In the genomic region with DNA sequence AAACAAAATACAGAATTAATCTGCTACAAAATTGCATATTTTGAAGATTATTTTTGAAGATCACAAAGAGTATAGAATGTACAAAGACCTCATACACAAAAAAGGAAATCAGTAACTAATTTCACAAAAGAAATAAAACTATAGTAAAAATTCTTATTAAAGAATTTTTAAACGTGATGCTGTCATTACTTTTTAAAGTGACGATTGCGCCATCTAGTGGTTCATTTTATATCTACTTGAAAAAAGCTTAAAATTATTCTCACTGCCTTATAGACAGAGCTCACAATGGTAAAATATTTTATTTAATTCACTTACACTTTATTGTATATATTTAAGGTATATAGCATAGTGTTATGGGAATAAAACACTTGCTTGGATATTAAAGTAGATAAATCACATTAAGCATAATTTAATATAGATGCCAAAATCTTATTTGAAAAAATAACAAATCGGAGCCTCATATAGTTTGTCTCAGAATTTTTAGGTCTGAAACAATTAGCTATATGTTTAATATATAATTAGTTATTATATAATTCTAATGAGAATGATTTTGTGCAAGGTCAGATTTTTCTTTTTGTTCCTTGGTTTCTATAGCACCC, we compare ENCODE assay signal across 8 cellular contexts.
DNase-seq lines count a peak whose midpoint lies in the region; ATAC-seq lines count a peak whose summit lies in the region.

No MANE protein-coding gene starts in this region.

- peak; percentile 22 for DNase-seq in activated CD4-positive, alpha-beta T cell treated with anti-CD3 and anti-CD28 coated beads, Interleukin-2, amount 10 ng/mL, durations not matched to agents 7 days and 5 days
- no peak for DNase-seq in activated CD4-positive, alpha-beta T cell treated with anti-CD3 and anti-CD28 coated beads for 48 hours
- DNase-seq in NCI-H1417 treated with DMSO at 0.1 percent for 48 hours (lab: John Stamatoyannopoulos, UW), result peak; percentile 25
- DNase-seq in adipocyte (ENCODE audit: low read depth), result peak; percentile 84
- DNase-seq in kidney glomerular epithelial cell (lab: John Stamatoyannopoulos, UW), result peak; percentile 44
- DNase-seq in stimulated activated CD4-positive, alpha-beta T cell treated with anti-CD3 and anti-CD28 coated beads, Interleukin-4, amount 100 ng/mL, for 4 hours, result no peak

- no peak overlapping the region for H3K9ac ChIP-seq in adipocyte (ENCODE audit: low read length)

- H3K4me1 Mint-ChIP-seq in activated CD4-positive, alpha-beta T cell treated with anti-CD3 and anti-CD28 coated beads, Interleukin-2, amount 10 ng/mL, durations not matched to agents 7 days and 5 days, result no peaks in the 10 kb centered on the region

- CTCF ChIA-PET in activated CD4-positive, alpha-beta T cell treated with anti-CD3 and anti-CD28 coated beads, Interleukin-2, amount 10 ng/mL, durations not matched to agents 7 days and 5 days (lab: Charles Lee), result interaction anchor here (0.5 to 2.0 kb wide), 5 partner anchors 11 to 412 kb away, joined by 3 to 18 read pairs (median 4); no protein-coding TSS in a partner anchor

- H3K9me3 ChIP-seq in adipocyte (ENCODE audit: control insufficient read depth, low read length), result peaks cover 8% of the 10 kb centered on the region

- no peaks in the 10 kb centered on the region for H3K9me3 Mint-ChIP-seq in activated CD4-positive, alpha-beta T cell treated with anti-CD3 and anti-CD28 coated beads, Interleukin-2, amount 10 ng/mL, durations not matched to agents 7 days and 5 days

- POLR2A ChIA-PET in activated CD4-positive, alpha-beta T cell treated with anti-CD3 and anti-CD28 coated beads, Interleukin-2, amount 10 ng/mL, durations not matched to agents 7 days and 5 days (lab: Charles Lee), result no interaction called here

- H3K27ac Mint-ChIP-seq in activated CD4-positive, alpha-beta T cell treated with anti-CD3 and anti-CD28 coated beads, Interleukin-2, amount 10 ng/mL, durations not matched to agents 7 days and 5 days, result no peak overlapping the region

- no peaks in the 10 kb centered on the region for H3K36me3 ChIP-seq in adipocyte (ENCODE audit: control insufficient read depth, insufficient read depth, low read length, severe bottlenecking)

- H3K4me1 ChIP-seq in adipocyte (ENCODE audit: control insufficient read depth, insufficient read depth, low read length), result no peaks in the 10 kb centered on the region

- peaks cover 20% of the 10 kb centered on the region for H3K27me3 Mint-ChIP-seq in activated CD4-positive, alpha-beta T cell treated with anti-CD3 and anti-CD28 coated beads, Interleukin-2, amount 10 ng/mL, durations not matched to agents 7 days and 5 days

- H3K27me3 ChIP-seq in adipocyte (replicated peaks; ENCODE audit: control insufficient read depth, insufficient read depth, low read length), result no peaks in the 10 kb centered on the region

- no peak for ATAC-seq in HG02870 (IDR thresholded peaks at IDR 0.05; ENCODE audit: unreplicated experiment)
- no peak for ATAC-seq in GM18861 (IDR thresholded peaks at IDR 0.05; ENCODE audit: unreplicated experiment)

- H3K4me3 Mint-ChIP-seq in activated CD4-positive, alpha-beta T cell treated with anti-CD3 and anti-CD28 coated beads, Interleukin-2, amount 10 ng/mL, durations not matched to agents 7 days and 5 days, result no peak overlapping the region

- H3K36me3 Mint-ChIP-seq in activated CD4-positive, alpha-beta T cell treated with anti-CD3 and anti-CD28 coated beads, Interleukin-2, amount 10 ng/mL, durations not matched to agents 7 days and 5 days (ENCODE audit: low read depth), result no peaks in the 10 kb centered on the region

- H3K4me3 ChIP-seq in adipocyte (ENCODE audit: low read length), result no peak overlapping the region

Comparison
In these comparisons a context has a peak if more than half of its experiments do, and no peak if none do; other contexts are left out.
1. DNase-seq: peak in activated CD4-positive, alpha-beta T cell treated with anti-CD3 and anti-CD28 coated beads, Interleukin-2, amount 10 ng/mL, durations not matched to agents 7 days and 5 days (single experiment), NCI-H1417 treated with DMSO at 0.1 percent for 48 hours (single experiment), adipocyte (single experiment) and kidney glomerular epithelial cell (single experiment); none in activated CD4-positive, alpha-beta T cell treated with anti-CD3 and anti-CD28 coated beads for 48 hours (single experiment) and stimulated activated CD4-positive, alpha-beta T cell treated with anti-CD3 and anti-CD28 coated beads, Interleukin-4, amount 100 ng/mL, for 4 hours (0 of 2).